ENCODE assay signal across 30 cellular contexts in the genomic region with DNA sequence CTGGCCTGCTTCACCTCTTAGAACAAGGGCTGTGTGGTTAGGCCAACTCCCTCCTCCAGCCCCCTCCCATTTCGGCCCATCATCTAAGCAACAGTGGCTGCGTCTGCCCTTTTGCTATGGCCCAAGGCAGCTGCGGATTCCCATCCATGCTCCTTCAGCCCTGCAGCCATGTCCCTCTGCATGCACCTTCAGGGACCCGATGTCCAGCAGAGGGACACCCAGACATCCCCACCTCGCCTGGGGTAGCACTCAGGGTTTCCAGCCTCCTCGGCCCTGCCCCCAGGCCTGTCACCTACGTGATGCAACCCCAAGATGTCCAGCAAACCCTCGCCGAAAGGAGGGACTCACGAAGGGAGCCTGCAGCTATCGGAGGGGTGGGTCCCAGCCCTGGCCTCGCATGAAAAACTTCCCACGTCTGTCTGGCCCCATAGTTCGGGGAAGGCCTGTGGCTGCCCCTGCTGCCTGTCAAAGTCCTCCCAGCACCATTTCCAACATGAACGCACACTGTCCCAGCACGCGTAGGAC.
"Had no signal": no experiment of that assay in that cellular context is flagged by ENCODE, and none has a peak within 500 bp of the region (broad histone marks: within the 10 kb centered on the region; RNA-seq: fewer than 3 reads in every experiment).

No MANE protein-coding gene starts in this region.

- H3K27me3 ChIP-seq: ascending aorta, cardiac muscle cell had no signal

- H3K27ac ChIP-seq: ascending aorta, cardiac muscle cell, VCaP had no signal

- ATAC-seq: activated CD8-positive, alpha-beta T cell treated with anti-CD3 and anti-CD28 coated beads for 36 hours; activated naive CD8-positive, alpha-beta T cell treated with anti-CD3 and anti-CD28 coated beads, Interleukin-2, amount 50 U/mL, for 24 hours had no signal

- H3K36me3 ChIP-seq: ascending aorta, cardiac muscle cell had no signal

- H3K9me3 ChIP-seq: ascending aorta had no signal

- H3K4me3 ChIP-seq: ascending aorta, cardiac muscle cell had no signal

- DNase-seq: activated B cell treated with CpG ODN at 0.5 μM for 24 hours; activated CD4-positive, alpha-beta memory T cell treated with anti-CD3 and anti-CD28 coated beads for 36 hours; activated CD4-positive, alpha-beta T cell treated with anti-CD3 and anti-CD28 coated beads for 4 hours; activated CD4-positive, alpha-beta T cell treated with anti-CD3 and anti-CD28 coated beads, Interleukin-2, amount 10 ng/mL, durations not matched to agents 24 days and 14 days; activated CD4-positive, alpha-beta T cell treated with anti-CD3 and anti-CD28 coated beads, Interleukin-2, amount 50 U/mL, for 1 hour; activated CD4-positive, alpha-beta T cell treated with anti-CD3 and anti-CD28 coated beads, Interleukin-2, amount 50 U/mL, for 4 hours; activated CD4-positive, CD25-positive, alpha-beta regulatory T cell treated with anti-CD3 and anti-CD28 coated beads, Interleukin-2, amount 50 U/mL, for 72 hours; activated CD8-positive, alpha-beta memory T cell treated with anti-CD3 and anti-CD28 coated beads, Interleukin-2, amount 50 U/mL, for 4 hours; activated CD8-positive, alpha-beta T cell treated with anti-CD3 and anti-CD28 coated beads for 36 hours; activated effector memory CD4-positive, alpha-beta T cell treated with Interleukin-2 at 50 U/mL for 16 hours; activated gamma-delta T cell; activated naive CD4-positive, alpha-beta T cell treated with anti-CD3 and anti-CD28 coated beads, Interleukin-2, amount 10 ng/mL, durations not matched to agents 7 days and 5 days; activated naive CD4-positive, alpha-beta T cell treated with Interleukin-2 at 50 U/mL for 16 hours; activated naive CD8-positive, alpha-beta T cell treated with anti-CD3 and anti-CD28 coated beads, Interleukin-2, amount 10 ng/mL, durations not matched to agents 7 days and 5 days; activated naive CD8-positive, alpha-beta T cell treated with anti-CD3 and anti-CD28 coated beads, Interleukin-2, amount 50 U/mL, for 24 hours; activated T-cell treated with anti-CD3 and anti-CD28 coated beads for 4 hours; activated T-cell treated with anti-CD3 and anti-CD28 coated beads, Interleukin-2, amount 50 U/mL, for 24 hours; activated T-cell treated with anti-CD3 and anti-CD28 coated beads, Interleukin-2, amount 50 U/mL, for 48 hours; amygdala; anterior cingulate cortex; caudate nucleus; cerebellar nuclear complex; T-helper 1 cell; T-helper 2 cell; T-helper 9 cell had no signal

- FAIRE-seq: bronchial epithelial cell, TTC549 had no signal

- H3K4me1 ChIP-seq: ascending aorta had no signal
